In the genomic region with DNA sequence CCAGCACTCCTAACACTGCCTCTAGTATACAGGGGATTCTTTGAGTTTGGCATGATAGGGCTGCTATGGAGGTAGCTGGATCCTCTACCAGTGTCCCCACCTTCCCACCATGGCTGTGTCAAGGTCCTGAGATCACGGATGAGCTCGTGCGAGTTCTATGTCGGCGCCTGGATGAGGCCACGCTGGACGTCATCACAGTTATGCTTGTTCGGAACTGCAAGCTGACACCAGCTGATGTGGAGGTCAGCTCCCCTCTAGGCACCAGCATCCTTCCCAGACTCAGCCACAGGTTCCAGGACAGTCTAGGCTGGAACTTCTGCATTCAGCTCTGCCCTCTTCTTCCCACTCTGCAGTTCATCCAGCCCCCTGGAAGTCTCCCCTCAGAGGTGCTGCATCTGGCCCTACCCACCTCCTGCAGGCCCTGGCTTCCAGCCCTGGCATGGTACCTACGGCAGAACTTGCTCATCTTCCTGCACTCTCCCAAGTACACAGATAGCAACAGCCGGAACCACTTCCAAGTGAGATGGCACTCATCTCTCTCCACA, we compare ENCODE assay signal across 17 cellular contexts.
"Had no signal": no experiment of that assay in that cellular context is flagged by ENCODE, and none has a peak within 500 bp of the region (broad histone marks: within the 10 kb centered on the region; RNA-seq: fewer than 3 reads in every experiment).

No MANE protein-coding gene starts in this region.

- DNase-seq: activated CD4-positive, alpha-beta T cell treated with anti-CD3 and anti-CD28 coated beads, Interleukin-2, amount 50 U/mL, for 48 hours; activated gamma-delta T cell; activated T-cell treated with anti-CD3 and anti-CD28 coated beads, Interleukin-2, amount 50 U/mL, for 4 hours; caudate nucleus; colonic mucosa; hypothalamus; left lung; midbrain; occipital lobe; T-helper 1 cell; T1000; testis had no signal

- H3K27me3 ChIP-seq: body of pancreas, colonic mucosa, left lung, testis had no signal

- H3K4me1 Mint-ChIP-seq: activated naive CD8-positive, alpha-beta T cell treated with anti-CD3 and anti-CD28 coated beads, Interleukin-2, amount 10 ng/mL, durations not matched to agents 7 days and 5 days had no signal

- H3K27ac Mint-ChIP-seq: activated naive CD8-positive, alpha-beta T cell treated with anti-CD3 and anti-CD28 coated beads, Interleukin-2, amount 10 ng/mL, durations not matched to agents 7 days and 5 days; nephron; progenitor cell of endocrine pancreas had no signal

- H3K4me1 ChIP-seq: body of pancreas, colonic mucosa, left lung, testis had no signal

- H3K9me3 ChIP-seq: body of pancreas, colonic mucosa, left lung, testis had no signal

- ATAC-seq: activated CD4-positive, CD25-positive, alpha-beta regulatory T cell treated with anti-CD3 and anti-CD28 coated beads, Interleukin-2, amount 50 U/mL, for 24 hours; activated T-cell treated with anti-CD3 and anti-CD28 coated beads, Interleukin-2, amount 50 U/mL, for 4 hours; body of pancreas; left lung had no signal

- H3K27ac ChIP-seq: body of pancreas, colonic mucosa, left lung, testis had no signal

- H3K4me3 Mint-ChIP-seq: activated naive CD8-positive, alpha-beta T cell treated with anti-CD3 and anti-CD28 coated beads, Interleukin-2, amount 10 ng/mL, durations not matched to agents 7 days and 5 days; activated T-cell treated with anti-CD3 and anti-CD28 coated beads, Interleukin-2, amount 50 U/mL, for 4 hours; nephron had no signal

- H3K27me3 Mint-ChIP-seq: activated naive CD8-positive, alpha-beta T cell treated with anti-CD3 and anti-CD28 coated beads, Interleukin-2, amount 10 ng/mL, durations not matched to agents 7 days and 5 days; progenitor cell of endocrine pancreas had no signal

- H3K36me3 ChIP-seq: colonic mucosa had no signal

- H3K9me3 Mint-ChIP-seq: activated naive CD8-positive, alpha-beta T cell treated with anti-CD3 and anti-CD28 coated beads, Interleukin-2, amount 10 ng/mL, durations not matched to agents 7 days and 5 days; activated T-cell treated with anti-CD3 and anti-CD28 coated beads, Interleukin-2, amount 50 U/mL, for 4 hours; nephron had no signal

- H3K4me3 ChIP-seq: body of pancreas, colonic mucosa, left lung, testis had no signal
